1 cellular context compared by ENCODE assay signal in the genomic region with DNA sequence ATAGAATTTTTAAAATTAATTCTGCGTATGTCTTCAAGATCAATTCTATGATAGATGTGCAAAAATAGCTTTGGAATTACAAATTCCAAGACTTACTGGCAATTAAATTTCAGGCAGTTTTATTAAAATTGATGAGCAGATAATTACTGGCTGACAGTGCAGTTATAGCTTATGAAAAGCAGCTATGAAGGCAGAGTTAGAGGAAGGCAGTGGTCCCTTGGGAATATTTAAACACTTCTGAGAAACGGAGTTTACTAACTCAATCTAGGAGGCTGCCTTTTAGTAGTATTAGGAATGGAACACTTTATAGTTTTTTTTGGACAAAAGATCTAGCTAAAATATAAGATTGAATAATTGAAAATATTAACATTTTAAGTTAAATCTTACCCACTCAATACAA.
TF ChIP-seq lines count a peak whose summit lies in the region.

No MANE protein-coding gene starts in this region.

TF ChIP-seq in GM12878, 131 proteins besides CTCF, POLR2A, EP300 and RAD21:
- TF ChIP-seq TAF1 (IDR thresholded peaks at IDR 0.05; ENCODE audit: borderline replicate concordance, low read depth, low read length): no peak
- peak; percentile 41 for TF ChIP-seq MEF2B (IDR thresholded peaks at IDR 0.05; ENCODE audit: partially characterized antibody, poor library complexity, severe bottlenecking)
